ENCODE assay signal across 1 cellular context in genomic region chr16:63904182-63904581, GRCh38.
TF ChIP-seq lines count a peak whose summit lies in the region.

No MANE protein-coding gene starts in this region.

TF ChIP-seq in H1, 55 proteins besides CTCF, POLR2A, EP300 and RAD21:
- TF ChIP-seq GTF2F1 (IDR thresholded peaks at IDR 0.05; ENCODE audit: borderline replicate concordance, low read depth, low read length), result no peak
- TF ChIP-seq TAF7 (optimal IDR thresholded peaks at IDR 0.05; ENCODE audit: borderline replicate concordance, low read depth, low read length), result no peak
- TF ChIP-seq SAP30 (IDR thresholded peaks at IDR 0.05; ENCODE audit: insufficient read depth, insufficient replicate concordance, low read length), result no peak
- no peak for TF ChIP-seq JUND (IDR thresholded peaks at IDR 0.05; ENCODE audit: low read length)
- TF ChIP-seq CHD7 (IDR thresholded peaks at IDR 0.05; ENCODE audit: insufficient replicate concordance, low read length), result no peak
- no peak for TF ChIP-seq SP2 (IDR thresholded peaks at IDR 0.05; ENCODE audit: low read length)
- no peak for TF ChIP-seq FOSL1 (IDR thresholded peaks at IDR 0.05; ENCODE audit: insufficient read depth, low read depth, low read length)
- TF ChIP-seq POU5F1 (IDR thresholded peaks at IDR 0.05; ENCODE audit: low read depth, low read length), result no peak
